ENCODE assay signal across 1 cellular context in the genomic region with DNA sequence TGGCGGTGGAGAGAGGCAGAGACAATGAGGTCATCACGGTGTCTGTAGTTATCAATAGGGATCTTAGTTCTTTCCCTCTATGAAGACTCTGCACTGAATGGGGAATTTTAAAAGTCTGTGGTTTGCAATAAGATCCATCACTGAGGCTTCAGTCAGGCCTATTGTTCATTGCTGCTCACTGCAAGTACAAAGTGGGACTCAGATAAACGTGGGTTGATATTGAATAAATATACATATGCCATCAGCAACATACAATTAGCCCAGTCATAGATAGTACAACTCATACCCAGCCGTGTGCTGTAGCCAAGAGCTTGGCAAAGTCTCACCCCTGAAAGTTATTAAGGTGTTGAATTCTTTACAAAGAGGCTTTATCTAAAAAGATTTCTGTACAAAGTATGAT.
TF ChIP-seq lines count a peak whose summit lies in the region.

No MANE protein-coding gene starts in this region.

TF ChIP-seq in K562, 482 proteins besides CTCF, POLR2A, EP300 and RAD21 (continued from another document):
- TF ChIP-seq, protein P1, sequence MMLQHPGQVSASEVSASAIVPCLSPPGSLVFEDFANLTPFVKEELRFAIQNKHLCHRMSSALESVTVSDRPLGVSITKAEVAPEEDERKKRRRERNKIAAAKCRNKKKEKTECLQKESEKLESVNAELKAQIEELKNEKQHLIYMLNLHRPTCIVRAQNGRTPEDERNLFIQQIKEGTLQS (IDR thresholded peaks at IDR 0.05): peak; percentile 25; the same call in 1 of the 2 replicates
- TF ChIP-seq, protein P1 (CRISPR knock-in tag; conservative IDR thresholded peaks at IDR 0.05): no peak
- no peak for TF ChIP-seq ZNF695 (CRISPR knock-in tag; IDR thresholded peaks at IDR 0.05)
- TF ChIP-seq JUND (IDR thresholded peaks at IDR 0.05; ENCODE audit: borderline replicate concordance, low read depth, low read length): 0 out of 2 replicates have a peak, but pooled peaks have one; percentile 12
- no peak for TF ChIP-seq JUND (tag; IDR thresholded peaks at IDR 0.05; ENCODE audit: borderline replicate concordance, low read depth, low read length)
TF ChIP-seq in K562: peak in this region for 2.
